1 cellular context compared by ENCODE assay signal in genomic region chr9:136119259-136120118, GRCh38.
TF ChIP-seq lines count a peak whose summit lies in the region.

No MANE protein-coding gene starts in this region.

TF ChIP-seq in HEK293, 187 proteins besides CTCF, POLR2A, EP300 and RAD21 (continued from another document and continues in another):
- TF ChIP-seq, protein P1, sequence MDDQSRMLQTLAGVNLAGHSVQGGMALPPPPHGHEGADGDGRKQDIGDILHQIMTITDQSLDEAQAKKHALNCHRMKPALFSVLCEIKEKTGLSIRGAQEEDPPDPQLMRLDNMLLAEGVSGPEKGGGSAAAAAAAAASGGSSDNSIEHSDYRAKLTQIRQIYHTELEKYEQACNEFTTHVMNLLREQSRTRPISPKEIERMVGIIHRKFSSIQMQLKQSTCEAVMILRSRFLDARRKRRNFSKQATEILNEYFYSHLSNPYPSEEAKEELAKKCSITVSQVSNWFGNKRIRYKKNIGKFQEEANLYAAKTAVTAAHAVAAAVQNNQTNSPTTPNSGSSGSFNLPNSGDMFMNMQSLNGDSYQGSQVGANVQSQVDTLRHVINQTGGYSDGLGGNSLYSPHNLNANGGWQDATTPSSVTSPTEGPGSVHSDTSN (CRISPR knock-in tag; IDR thresholded peaks at IDR 0.05) = no peak
- TF ChIP-seq ZNF175 (tag by site-specific recombination; IDR thresholded peaks at IDR 0.05) = no peak
- 0 out of 2 replicates have a peak, but pooled peaks have one; percentile 31 for TF ChIP-seq MZF1 (tag by site-specific recombination; IDR thresholded peaks at IDR 0.05; ENCODE audit: borderline replicate concordance)
- TF ChIP-seq BCL6B (tag by site-specific recombination; IDR thresholded peaks at IDR 0.05) = no peak
- no peak for TF ChIP-seq ZEB2 (tag by site-specific recombination; IDR thresholded peaks at IDR 0.05)
- TF ChIP-seq FEZF1 (tag by site-specific recombination; IDR thresholded peaks at IDR 0.05) = no peak
- no peak for TF ChIP-seq ZNF792 (tag by site-specific recombination; IDR thresholded peaks at IDR 0.05)
- no peak for TF ChIP-seq HOXD13 (CRISPR knock-in tag; IDR thresholded peaks at IDR 0.05; ENCODE audit: borderline replicate concordance)
- TF ChIP-seq PRDM6 (tag by site-specific recombination; IDR thresholded peaks at IDR 0.05) = no peak
- no peak for TF ChIP-seq GLI2 (tag by site-specific recombination; IDR thresholded peaks at IDR 0.05; ENCODE audit: borderline replicate concordance, low read depth)
- TF ChIP-seq ZNF391 (tag by site-specific recombination; IDR thresholded peaks at IDR 0.05; ENCODE audit: borderline replicate concordance, low read depth) = no peak
- TF ChIP-seq, protein P2, sequence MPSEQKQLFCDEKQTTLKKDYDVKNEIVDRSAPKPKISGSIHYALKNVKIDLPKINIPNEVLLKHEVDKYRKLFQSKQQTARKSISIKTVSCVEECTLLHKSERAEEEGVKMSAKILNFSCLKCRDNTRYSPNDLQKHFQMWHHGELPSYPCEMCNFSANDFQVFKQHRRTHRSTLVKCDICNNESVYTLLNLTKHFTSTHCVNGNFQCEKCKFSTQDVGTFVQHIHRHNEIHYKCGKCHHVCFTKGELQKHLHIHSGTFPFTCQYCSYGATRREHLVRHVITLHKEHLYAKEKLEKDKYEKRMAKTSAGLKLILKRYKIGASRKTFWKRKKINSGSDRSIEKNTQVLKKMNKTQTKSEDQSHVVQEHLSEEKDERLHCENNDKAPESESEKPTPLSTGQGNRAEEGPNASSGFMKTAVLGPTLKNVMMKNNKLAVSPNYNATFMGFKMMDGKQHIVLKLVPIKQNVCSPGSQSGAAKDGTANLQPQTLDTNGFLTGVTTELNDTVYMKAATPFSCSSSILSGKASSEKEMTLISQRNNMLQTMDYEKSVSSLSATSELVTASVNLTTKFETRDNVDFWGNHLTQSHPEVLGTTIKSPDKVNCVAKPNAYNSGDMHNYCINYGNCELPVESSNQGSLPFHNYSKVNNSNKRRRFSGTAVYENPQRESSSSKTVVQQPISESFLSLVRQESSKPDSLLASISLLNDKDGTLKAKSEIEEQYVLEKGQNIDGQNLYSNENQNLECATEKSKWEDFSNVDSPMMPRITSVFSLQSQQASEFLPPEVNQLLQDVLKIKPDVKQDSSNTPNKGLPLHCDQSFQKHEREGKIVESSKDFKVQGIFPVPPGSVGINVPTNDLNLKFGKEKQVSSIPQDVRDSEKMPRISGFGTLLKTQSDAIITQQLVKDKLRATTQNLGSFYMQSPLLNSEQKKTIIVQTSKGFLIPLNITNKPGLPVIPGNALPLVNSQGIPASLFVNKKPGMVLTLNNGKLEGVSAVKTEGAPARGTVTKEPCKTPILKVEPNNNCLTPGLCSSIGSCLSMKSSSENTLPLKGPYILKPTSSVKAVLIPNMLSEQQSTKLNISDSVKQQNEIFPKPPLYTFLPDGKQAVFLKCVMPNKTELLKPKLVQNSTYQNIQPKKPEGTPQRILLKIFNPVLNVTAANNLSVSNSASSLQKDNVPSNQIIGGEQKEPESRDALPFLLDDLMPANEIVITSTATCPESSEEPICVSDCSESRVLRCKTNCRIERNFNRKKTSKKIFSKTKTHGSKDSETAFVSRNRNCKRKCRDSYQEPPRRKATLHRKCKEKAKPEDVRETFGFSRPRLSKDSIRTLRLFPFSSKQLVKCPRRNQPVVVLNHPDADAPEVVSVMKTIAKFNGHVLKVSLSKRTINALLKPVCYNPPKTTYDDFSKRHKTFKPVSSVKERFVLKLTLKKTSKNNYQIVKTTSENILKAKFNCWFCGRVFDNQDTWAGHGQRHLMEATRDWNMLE (tag by site-specific recombination; conservative IDR thresholded peaks at IDR 0.05; ENCODE audit: low read depth) = no peak
- no peak for TF ChIP-seq GLI4 (tag by site-specific recombination; IDR thresholded peaks at IDR 0.05)
- TF ChIP-seq ZNF521 (tag by site-specific recombination; IDR thresholded peaks at IDR 0.05) = no peak
- TF ChIP-seq ZSCAN16 (tag by site-specific recombination; IDR thresholded peaks at IDR 0.05) = no peak
- TF ChIP-seq ZNF423 (tag by site-specific recombination; IDR thresholded peaks at IDR 0.05) = no peak
- no peak for TF ChIP-seq ZNF529 (tag by site-specific recombination; IDR thresholded peaks at IDR 0.05; ENCODE audit: insufficient replicate concordance)
- no peak for TF ChIP-seq ZNF76 (tag by site-specific recombination; IDR thresholded peaks at IDR 0.05; ENCODE audit: borderline replicate concordance, low read depth)
- no peak for TF ChIP-seq ZNF624 (tag by site-specific recombination; IDR thresholded peaks at IDR 0.05)
- TF ChIP-seq ZNF133 (tag by site-specific recombination; IDR thresholded peaks at IDR 0.05) = no peak
- no peak for TF ChIP-seq INSM2 (tag by site-specific recombination; IDR thresholded peaks at IDR 0.05)
- no peak for TF ChIP-seq RBAK (tag by site-specific recombination; IDR thresholded peaks at IDR 0.05)
- no peak for TF ChIP-seq ZNF394 (tag by site-specific recombination; IDR thresholded peaks at IDR 0.05; ENCODE audit: borderline replicate concordance)
- TF ChIP-seq REPIN1 (tag by site-specific recombination; IDR thresholded peaks at IDR 0.05; ENCODE audit: low read depth) = no peak
- no peak for TF ChIP-seq HOXA7 (CRISPR knock-in tag; IDR thresholded peaks at IDR 0.05; ENCODE audit: borderline replicate concordance)
- TF ChIP-seq ZFHX2 (tag by site-specific recombination; conservative IDR thresholded peaks at IDR 0.05) = no peak
- TF ChIP-seq ZNF24 (tag by site-specific recombination; IDR thresholded peaks at IDR 0.05) = no peak
- TF ChIP-seq KLF17 (tag by site-specific recombination; IDR thresholded peaks at IDR 0.05) = peak; percentile 25
- no peak for TF ChIP-seq ZNF610 (tag by site-specific recombination; IDR thresholded peaks at IDR 0.05; ENCODE audit: borderline replicate concordance)
- TF ChIP-seq, protein P3, sequence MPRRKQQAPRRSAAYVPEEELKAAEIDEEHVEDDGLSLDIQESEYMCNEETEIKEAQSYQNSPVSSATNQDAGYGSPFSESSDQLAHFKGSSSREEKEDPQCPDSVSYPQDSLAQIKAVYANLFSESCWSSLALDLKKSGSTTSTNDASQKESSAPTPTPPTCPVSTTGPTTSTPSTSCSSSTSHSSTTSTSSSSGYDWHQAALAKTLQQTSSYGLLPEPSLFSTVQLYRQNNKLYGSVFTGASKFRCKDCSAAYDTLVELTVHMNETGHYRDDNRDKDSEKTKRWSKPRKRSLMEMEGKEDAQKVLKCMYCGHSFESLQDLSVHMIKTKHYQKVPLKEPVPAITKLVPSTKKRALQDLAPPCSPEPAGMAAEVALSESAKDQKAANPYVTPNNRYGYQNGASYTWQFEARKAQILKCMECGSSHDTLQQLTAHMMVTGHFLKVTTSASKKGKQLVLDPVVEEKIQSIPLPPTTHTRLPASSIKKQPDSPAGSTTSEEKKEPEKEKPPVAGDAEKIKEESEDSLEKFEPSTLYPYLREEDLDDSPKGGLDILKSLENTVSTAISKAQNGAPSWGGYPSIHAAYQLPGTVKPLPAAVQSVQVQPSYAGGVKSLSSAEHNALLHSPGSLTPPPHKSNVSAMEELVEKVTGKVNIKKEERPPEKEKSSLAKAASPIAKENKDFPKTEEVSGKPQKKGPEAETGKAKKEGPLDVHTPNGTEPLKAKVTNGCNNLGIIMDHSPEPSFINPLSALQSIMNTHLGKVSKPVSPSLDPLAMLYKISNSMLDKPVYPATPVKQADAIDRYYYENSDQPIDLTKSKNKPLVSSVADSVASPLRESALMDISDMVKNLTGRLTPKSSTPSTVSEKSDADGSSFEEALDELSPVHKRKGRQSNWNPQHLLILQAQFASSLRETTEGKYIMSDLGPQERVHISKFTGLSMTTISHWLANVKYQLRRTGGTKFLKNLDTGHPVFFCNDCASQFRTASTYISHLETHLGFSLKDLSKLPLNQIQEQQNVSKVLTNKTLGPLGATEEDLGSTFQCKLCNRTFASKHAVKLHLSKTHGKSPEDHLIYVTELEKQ (tag by site-specific recombination; IDR thresholded peaks at IDR 0.05; ENCODE audit: borderline replicate concordance) = no peak
- no peak for TF ChIP-seq ZNF544 (tag by site-specific recombination; IDR thresholded peaks at IDR 0.05)
- no peak for TF ChIP-seq ZNF785 (tag by site-specific recombination; IDR thresholded peaks at IDR 0.05)
- no peak for TF ChIP-seq ZNF701 (tag by site-specific recombination; IDR thresholded peaks at IDR 0.05)
- TF ChIP-seq ZNF530 (tag by site-specific recombination; IDR thresholded peaks at IDR 0.05; ENCODE audit: low read depth) = no peak
- TF ChIP-seq ZNF514 (tag by site-specific recombination; IDR thresholded peaks at IDR 0.05) = no peak
- TF ChIP-seq ZNF2 (tag by site-specific recombination; IDR thresholded peaks at IDR 0.05) = no peak
- no peak for TF ChIP-seq WT1 (tag by site-specific recombination; IDR thresholded peaks at IDR 0.05)
- TF ChIP-seq ZXDB (tag by site-specific recombination; IDR thresholded peaks at IDR 0.05) = 0 out of 2 replicates have a peak, but pooled peaks have one; percentile 19
- TF ChIP-seq, protein P4, sequence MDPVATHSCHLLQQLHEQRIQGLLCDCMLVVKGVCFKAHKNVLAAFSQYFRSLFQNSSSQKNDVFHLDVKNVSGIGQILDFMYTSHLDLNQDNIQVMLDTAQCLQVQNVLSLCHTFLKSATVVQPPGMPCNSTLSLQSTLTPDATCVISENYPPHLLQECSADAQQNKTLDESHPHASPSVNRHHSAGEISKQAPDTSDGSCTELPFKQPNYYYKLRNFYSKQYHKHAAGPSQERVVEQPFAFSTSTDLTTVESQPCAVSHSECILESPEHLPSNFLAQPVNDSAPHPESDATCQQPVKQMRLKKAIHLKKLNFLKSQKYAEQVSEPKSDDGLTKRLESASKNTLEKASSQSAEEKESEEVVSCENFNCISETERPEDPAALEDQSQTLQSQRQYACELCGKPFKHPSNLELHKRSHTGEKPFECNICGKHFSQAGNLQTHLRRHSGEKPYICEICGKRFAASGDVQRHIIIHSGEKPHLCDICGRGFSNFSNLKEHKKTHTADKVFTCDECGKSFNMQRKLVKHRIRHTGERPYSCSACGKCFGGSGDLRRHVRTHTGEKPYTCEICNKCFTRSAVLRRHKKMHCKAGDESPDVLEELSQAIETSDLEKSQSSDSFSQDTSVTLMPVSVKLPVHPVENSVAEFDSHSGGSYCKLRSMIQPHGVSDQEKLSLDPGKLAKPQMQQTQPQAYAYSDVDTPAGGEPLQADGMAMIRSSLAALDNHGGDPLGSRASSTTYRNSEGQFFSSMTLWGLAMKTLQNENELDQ (tag by site-specific recombination; IDR thresholded peaks at IDR 0.05; ENCODE audit: low read depth) = no peak
- TF ChIP-seq ZNF473 (tag by site-specific recombination; IDR thresholded peaks at IDR 0.05) = no peak
- no peak for TF ChIP-seq ZNF350 (tag by site-specific recombination; IDR thresholded peaks at IDR 0.05)
- TF ChIP-seq KLF7 (tag by site-specific recombination; IDR thresholded peaks at IDR 0.05; ENCODE audit: borderline replicate concordance) = peak; percentile 29; the same call in 1 of the 2 replicates
- no peak for TF ChIP-seq TCF7L2 (IDR thresholded peaks at IDR 0.05; ENCODE audit: borderline replicate concordance, low read depth, low read length)
- TF ChIP-seq ZNF248 (tag by site-specific recombination; IDR thresholded peaks at IDR 0.05) = no peak
- TF ChIP-seq ZSCAN23 (tag by site-specific recombination; IDR thresholded peaks at IDR 0.05) = no peak
- peak; percentile 63 for TF ChIP-seq SP3 (tag by site-specific recombination; IDR thresholded peaks at IDR 0.05)
- no peak for TF ChIP-seq ZNF324 (tag by site-specific recombination; IDR thresholded peaks at IDR 0.05)
- no peak for TF ChIP-seq ZNF114 (tag by site-specific recombination; IDR thresholded peaks at IDR 0.05)
- TF ChIP-seq GLIS2 (tag by site-specific recombination; IDR thresholded peaks at IDR 0.05) = peak; percentile 87
- TF ChIP-seq ZNF335 (tag by site-specific recombination; conservative IDR thresholded peaks at IDR 0.05) = peak; percentile 51; the same call in 1 of the 2 replicates
